14 cellular contexts compared by ENCODE assay signal in the genomic region with DNA sequence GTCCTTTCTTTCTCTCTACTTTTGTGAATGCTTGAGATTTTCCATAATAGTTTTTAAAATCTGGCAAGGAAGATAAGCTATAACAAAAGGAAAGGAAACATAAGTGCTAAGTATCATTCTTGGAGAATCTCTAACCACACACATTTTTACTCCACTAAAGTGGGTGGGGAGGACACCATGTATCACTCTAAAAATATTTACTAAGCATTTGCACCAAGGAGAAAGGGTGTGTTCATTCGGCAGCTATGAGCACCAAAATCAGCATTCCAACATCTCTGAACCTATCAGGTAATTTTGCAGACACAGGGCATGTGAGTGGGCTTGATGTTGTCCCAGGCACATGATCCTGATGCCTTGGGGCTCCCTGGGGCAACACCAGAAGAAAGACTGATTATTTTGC. TPM values are rescaled to one million over a fixed set of nuclear protein-coding genes. Genes with fewer than 3 reads are reported as not detected.
DNase-seq lines count a peak whose midpoint lies in the region; ATAC-seq, FAIRE-seq and TF ChIP-seq lines count a peak whose summit lies in the region.
"Had no signal": no experiment of that assay in that cellular context is flagged by ENCODE, and none has a peak within 500 bp of the region (broad histone marks: within the 10 kb centered on the region; RNA-seq: fewer than 3 reads in every experiment).

No MANE protein-coding gene starts in this region.

- ATAC-seq in CD4-positive, alpha-beta T cell (ENCODE audit: poor library complexity), result no peak
- ATAC-seq in naive thymus-derived CD8-positive, alpha-beta T cell, result no peak
- ATAC-seq in GM19397 (IDR thresholded peaks at IDR 0.05; ENCODE audit: unreplicated experiment), result no peak

- peaks cover 17% of the 10 kb centered on the region for H3K4me1 ChIP-seq in astrocyte (ENCODE audit: insufficient read depth, low read length)

- peak; percentile 87 for FAIRE-seq in astrocyte (lab: Jason Lieb, UNC)

- POLR2A ChIA-PET in CD4-positive, alpha-beta T cell (lab: Charles Lee), result interaction anchor here (1.6 kb wide), 1 partner anchor 16 kb away, joined by 7 read pairs; no protein-coding TSS in a partner anchor
- POLR2A ChIA-PET in naive thymus-derived CD8-positive, alpha-beta T cell (lab: Charles Lee), result no interaction called here

- H3K4me3 ChIP-seq in astrocyte (ENCODE audit: insufficient read depth, low read depth, low read length), result no peak overlapping the region

- peak overlapping the region; percentile 76 for H3K4me2 ChIP-seq in astrocyte (ENCODE audit: low read length)
- H3K4me2 ChIP-seq: KMS-11 had no signal

- peak overlapping the region; percentile 68 for H3K4me3 Mint-ChIP-seq in CD4-positive, alpha-beta T cell
- H3K4me3 Mint-ChIP-seq in astrocyte (ENCODE audit: unreplicated experiment), result no peak overlapping the region
- H3K4me3 Mint-ChIP-seq in naive thymus-derived CD8-positive, alpha-beta T cell, result peak overlapping the region in 5 of 10 donors; percentile 11 to 24 (median 19)

- no peaks in the 10 kb centered on the region for H3K27me3 ChIP-seq in CD4-positive, alpha-beta T cell (ENCODE audit: control insufficient read depth, insufficient read depth, low read length)
- no peaks in the 10 kb centered on the region for H3K27me3 ChIP-seq in astrocyte (ENCODE audit: insufficient read depth, low read length)

- peaks cover 30% of the 10 kb centered on the region for H3K79me2 ChIP-seq in astrocyte (ENCODE audit: insufficient read depth, low read length)

- H3K27ac Mint-ChIP-seq in CD4-positive, alpha-beta T cell, result peak overlapping the region; percentile 83
- peak overlapping the region; percentile 68 for H3K27ac Mint-ChIP-seq in astrocyte (ENCODE audit: unreplicated experiment)
- H3K27ac Mint-ChIP-seq in naive thymus-derived CD8-positive, alpha-beta T cell, result peak overlapping the region in 9 of 10 donors; percentile 13 to 85 (median 62)

- no peak overlapping the region for H2AFZ ChIP-seq in astrocyte (ENCODE audit: low read depth, low read length)

- H3K36me3 ChIP-seq in astrocyte (ENCODE audit: insufficient read depth, low read length), result peaks cover 17% of the 10 kb centered on the region

- peaks cover 65% of the 10 kb centered on the region for H3K36me3 Mint-ChIP-seq in CD4-positive, alpha-beta T cell (ENCODE audit: low read depth)
- H3K36me3 Mint-ChIP-seq in astrocyte (ENCODE audit: low read depth, unreplicated experiment), result peaks cover 14% of the 10 kb centered on the region
- peaks cover 0 to 48% (median 33%) of the 10 kb centered on the region in 3 donors for H3K36me3 Mint-ChIP-seq in naive thymus-derived CD8-positive, alpha-beta T cell

- intact Hi-C loops in CD4-positive, alpha-beta T cell (cut with DNase I, micrococcal nuclease), result loop anchor here in 1 of 2 experiments (5.0 kb wide), 1 partner anchor 33 kb away; no protein-coding TSS in a partner anchor

- peaks cover 90% of the 10 kb centered on the region for H3K4me1 Mint-ChIP-seq in CD4-positive, alpha-beta T cell (ENCODE audit: low read depth)
- H3K4me1 Mint-ChIP-seq in astrocyte (ENCODE audit: low read depth, unreplicated experiment), result peaks cover 21% of the 10 kb centered on the region
- H3K4me1 Mint-ChIP-seq in naive thymus-derived CD8-positive, alpha-beta T cell, result peaks cover 21 to 62% (median 48%) of the 10 kb centered on the region in 4 donors

- H4K20me1 ChIP-seq in astrocyte (ENCODE audit: insufficient read depth, low read length), result no peaks in the 10 kb centered on the region

- H3K27ac ChIP-seq in CD4-positive, alpha-beta T cell (ENCODE audit: low read depth, low read length), result peak overlapping the region; percentile 38
- H3K27ac ChIP-seq in astrocyte (ENCODE audit: low read depth, low read length), result peak overlapping the region; percentile 69
- H3K27ac ChIP-seq: KMS-11 had no signal

- H3K27me3 Mint-ChIP-seq in CD4-positive, alpha-beta T cell, result no peaks in the 10 kb centered on the region
- no peaks in the 10 kb centered on the region for H3K27me3 Mint-ChIP-seq in astrocyte (ENCODE audit: low read depth, unreplicated experiment)
- H3K27me3 Mint-ChIP-seq in naive thymus-derived CD8-positive, alpha-beta T cell, result no peaks in the 10 kb centered on the region

- H3K9me3 Mint-ChIP-seq in CD4-positive, alpha-beta T cell, result no peaks in the 10 kb centered on the region
- H3K9me3 Mint-ChIP-seq in astrocyte (ENCODE audit: unreplicated experiment), result no peaks in the 10 kb centered on the region
- H3K9me3 Mint-ChIP-seq in naive thymus-derived CD8-positive, alpha-beta T cell, result peaks cover 0 to 1% (median 0%) of the 10 kb centered on the region in 9 donors

- H3K9ac ChIP-seq in astrocyte (ENCODE audit: low read length), result peak overlapping the region; percentile 61
- H3K9ac ChIP-seq: KMS-11 had no signal

- H3K9me3 ChIP-seq in CD4-positive, alpha-beta T cell (ENCODE audit: control insufficient read depth, low read length), result no peaks in the 10 kb centered on the region
- no peaks in the 10 kb centered on the region for H3K9me3 ChIP-seq in astrocyte (ENCODE audit: insufficient read depth, low read depth, low read length)

- DNase-seq in CD4-positive, alpha-beta T cell, result no peak
- DNase-seq in HS-5 (ENCODE audit: low read depth), result peak; percentile 70
- DNase-seq in astrocyte (ENCODE audit: low read depth), result peak; percentile 87
- DNase-seq in naive thymus-derived CD8-positive, alpha-beta T cell, result no peak
- no peak for DNase-seq in NCI-H2107 treated with DMSO at 0.1 percent for 48 hours (lab: John Stamatoyannopoulos, UW; ENCODE audit: unreplicated experiment)
- no peak for DNase-seq in MV-4-11 (lab: John Stamatoyannopoulos, UW)
- no peak for DNase-seq in SHP77 (lab: John Stamatoyannopoulos, UW)
- DNase-seq: caudate nucleus, DMS79 treated with DMSO at 0.1 percent for 48 hours, NCI-H446, posterior cingulate gyrus, SIG-M5 had no signal

- TF ChIP-seq CTCF in CD4-positive, alpha-beta T cell (IDR thresholded peaks at IDR 0.05), result no peak
- no peak for TF ChIP-seq CTCF in astrocyte (IDR thresholded peaks at IDR 0.05; ENCODE audit: insufficient read depth, low read depth, low read length)

- CTCF ChIA-PET in CD4-positive, alpha-beta T cell (lab: Charles Lee), result no interaction called here

RNA-seq across cellular contexts. Expression of a gene that starts 5.5 kb away (rescaled TPM):
- 10 to 100 TPM; 26.2 to 29.5 TPM for total RNA-seq in CD4-positive, alpha-beta T cell
- 36.7 and 45.4 TPM in 2 replicates for total RNA-seq in astrocyte
- total RNA-seq in naive thymus-derived CD8-positive, alpha-beta T cell, result 10 to 100 TPM in 1 of 2 experiments, 1 to 10 TPM in 1; 9.2 to 13.2 TPM
- polyA plus RNA-seq in naive thymus-derived CD8-positive, alpha-beta T cell, result 1 to 10 TPM; 2.9 to 6.8 (median 5.9) TPM

RNA-seq across cellular contexts. Expression of a gene that starts 59.0 kb away (rescaled TPM):
- total RNA-seq in CD4-positive, alpha-beta T cell, result 1 to 10 TPM; 2.4 to 2.9 TPM
- total RNA-seq in astrocyte, result 48.1 and 58.8 TPM in 2 replicates
- 1 to 10 TPM; 1.1 to 1.8 TPM for total RNA-seq in naive thymus-derived CD8-positive, alpha-beta T cell
- 1 to 10 TPM in 2 of 3 donors, under 1 TPM in 1; 0.32 to 2.3 (median 1.6) TPM for polyA plus RNA-seq in naive thymus-derived CD8-positive, alpha-beta T cell

Comparison
In these comparisons a context has a peak if more than half of its experiments do, and no peak if none do; other contexts are left out.
1. DNase-seq: peak in HS-5 (single experiment) and astrocyte (single experiment); none in CD4-positive, alpha-beta T cell (0 of 10), naive thymus-derived CD8-positive, alpha-beta T cell (0 of 10), NCI-H2107 treated with DMSO at 0.1 percent for 48 hours (single experiment), MV-4-11 (single experiment) and SHP77 (0 of 2).
2. RNA of a gene that starts 59.0 kb away (total RNA-seq): 48.1 to 58.8 TPM in astrocyte; 2.4 to 2.9 TPM in CD4-positive, alpha-beta T cell and 1.1 to 1.8 TPM in naive thymus-derived CD8-positive, alpha-beta T cell; every median in the first group is over 10 times any median in the second.
3. Peak in every context shown above with its lines, with median percentiles within 50 percentile points of each other: H3K27ac Mint-ChIP-seq.